In genomic region chr11:2551131-2551530, GRCh38 we compare ENCODE assay signal across 19 cellular contexts.
DNase-seq lines count a peak whose midpoint lies in the region; ATAC-seq, FAIRE-seq and TF ChIP-seq lines count a peak whose summit lies in the region.
"Had no signal": no experiment of that assay in that cellular context is flagged by ENCODE, and none has a peak within 500 bp of the region (broad histone marks: within the 10 kb centered on the region; RNA-seq: fewer than 3 reads in every experiment).

No MANE protein-coding gene starts in this region.

- ATAC-seq in Right ventricle myocardium superior (ENCODE audit: poor library complexity) (no peak), right cardiac atrium (no peak), body of pancreas (peak; percentile 6), upper lobe of right lung (no peak), upper lobe of left lung (ENCODE audit: low FRiP score in 2 of 2) (no peak)
- ATAC-seq: GM23338, K562 had no signal

- intact Hi-C loops in Right ventricle myocardium superior (cut with DNase I) (no loop called here), right cardiac atrium (cut with DNase I) (no loop called here), body of pancreas (cut with DNase I) (no loop called here), upper lobe of right lung (cut with DNase I) (no loop called here)

- H3K9me3 ChIP-seq in right cardiac atrium (ENCODE audit: control insufficient read depth, low read length) (no peaks in the 10 kb centered on the region), body of pancreas (no peaks in the 10 kb centered on the region), upper lobe of right lung (no peaks in the 10 kb centered on the region), upper lobe of left lung (no peaks in the 10 kb centered on the region)

- H3K27ac ChIP-seq in right cardiac atrium (ENCODE audit: low read length) (no peak overlapping the region), body of pancreas (no peak overlapping the region), upper lobe of right lung (no peak overlapping the region), upper lobe of left lung (no peak overlapping the region)

- TF ChIP-seq POLR2A in body of pancreas (IDR thresholded peaks at IDR 0.05) (no peak), upper lobe of left lung (IDR thresholded peaks at IDR 0.05) (no peak)

- H3K36me3 ChIP-seq in body of pancreas (replicated peaks in 1 of 2; ENCODE audit: insufficient read depth in 1 of 2, low read depth in 2 of 2): no peaks in the 10 kb centered on the region
- H3K36me3 ChIP-seq in upper lobe of right lung: no peaks in the 10 kb centered on the region
- H3K36me3 ChIP-seq in upper lobe of left lung: no peaks in the 10 kb centered on the region

- H3K27me3 ChIP-seq in right cardiac atrium (ENCODE audit: control insufficient read depth, insufficient read depth): no peaks in the 10 kb centered on the region
- no peaks in the 10 kb centered on the region for H3K27me3 ChIP-seq in body of pancreas
- H3K27me3 ChIP-seq in upper lobe of right lung: no peaks in the 10 kb centered on the region
- H3K27me3 ChIP-seq in upper lobe of left lung: no peaks in the 10 kb centered on the region

- DNase-seq in Right ventricle myocardium superior: peak; percentile 16
- DNase-seq in right cardiac atrium: no peak
- DNase-seq in body of pancreas: peak in 2 of 4 donors; percentile 5 to 8
- peak; percentile 84 for DNase-seq in mesenteric fat pad (ENCODE audit: low spot score)
- DNase-seq in upper lobe of right lung: peak; percentile 34
- DNase-seq in upper lobe of left lung: no peak
- DNase-seq in DMS 273 (lab: John Stamatoyannopoulos, UW; ENCODE audit: unreplicated experiment): no peak
- no peak for DNase-seq in HTR-8/SVneo (ENCODE audit: insufficient read length, low spot score)
- DNase-seq: Calu3; CD4-positive, CD25-positive, alpha-beta regulatory T cell; DMS79 treated with DMSO at 0.1 percent for 48 hours; NCI-H1436 treated with DMSO at 0.1 percent for 48 hours; NCI-H2081 treated with DMSO at 0.1 percent for 48 hours; NCI-H524 treated with DMSO at 0.1 percent for 48 hours; RPMI8226 had no signal

- TF ChIP-seq EP300 in upper lobe of left lung (IDR thresholded peaks at IDR 0.05): no peak

- WGBS in right cardiac atrium: 93% methylated on average over 12 of the region's 12 CpGs
- 83 to 94% methylated on average over 12 of the region's 12 CpGs for WGBS in body of pancreas, 2 donors
- 96 to 98% methylated on average over 12 of the region's 12 CpGs for WGBS in upper lobe of left lung, 2 donors

- H3K4me1 ChIP-seq in right cardiac atrium (ENCODE audit: control insufficient read depth, insufficient read depth, low read length) (no peaks in the 10 kb centered on the region), body of pancreas (peaks cover 5% of the 10 kb centered on the region), upper lobe of right lung (no peaks in the 10 kb centered on the region), upper lobe of left lung (peaks cover 0 to 14% (median 6%) of the 10 kb centered on the region in 4 donors)

- H3K4me3 ChIP-seq in right cardiac atrium (ENCODE audit: low read length) (no peak overlapping the region), body of pancreas (no peak overlapping the region), upper lobe of right lung (no peak overlapping the region), upper lobe of left lung (no peak overlapping the region)
- H3K4me3 ChIP-seq: GM23338, K562 had no signal

- TF ChIP-seq CTCF in body of pancreas (IDR thresholded peaks at IDR 0.05) (no peak), upper lobe of right lung (IDR thresholded peaks at IDR 0.05) (no peak), upper lobe of left lung (IDR thresholded peaks at IDR 0.05) (no peak)

- no peak for FAIRE-seq in HTR-8/SVneo (lab: Jason Lieb, UNC)
- FAIRE-seq: G401.6, GM12892, K562 had no signal

Comparison
In these comparisons a context has a peak if more than half of its experiments do, and no peak if none do; other contexts are left out.
1. DNase-seq: peak in Right ventricle myocardium superior (single experiment), mesenteric fat pad (single experiment) and upper lobe of right lung (single experiment); none in right cardiac atrium (0 of 3), upper lobe of left lung (0 of 2), DMS 273 (single experiment) and HTR-8/SVneo (single experiment).